In the genomic region with DNA sequence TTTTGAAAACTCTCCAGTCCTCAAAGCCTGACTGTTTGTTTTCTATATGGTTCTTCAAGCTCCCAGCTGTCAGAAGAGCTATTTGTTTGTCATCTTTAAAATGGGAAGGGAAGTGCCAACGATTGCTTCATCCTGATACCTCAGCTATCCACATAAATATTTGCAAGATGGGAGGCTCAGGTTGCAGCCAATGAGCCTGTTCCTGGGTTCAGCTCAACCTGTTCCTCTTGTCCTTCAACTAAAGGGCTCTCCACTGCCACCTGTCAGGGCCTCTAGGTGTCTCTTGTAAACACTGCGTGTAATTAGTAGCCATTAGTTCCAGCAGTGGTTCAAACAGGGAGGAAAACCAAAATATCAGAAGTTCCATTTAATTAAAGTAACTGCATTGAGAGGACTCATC, we compare ENCODE assay signal across 14 cellular contexts.
DNase-seq lines count a peak whose midpoint lies in the region; ATAC-seq and TF ChIP-seq lines count a peak whose summit lies in the region.
"Had no signal": no experiment of that assay in that cellular context is flagged by ENCODE, and none has a peak within 500 bp of the region (broad histone marks: within the 10 kb centered on the region; RNA-seq: fewer than 3 reads in every experiment).

No MANE protein-coding gene starts in this region.

- H3K27me3 ChIP-seq in endodermal cell (ENCODE audit: control insufficient read depth, insufficient read depth, low read length, poor library complexity, severe bottlenecking) (no peaks in the 10 kb centered on the region), upper lobe of right lung (no peaks in the 10 kb centered on the region)
- H3K27me3 ChIP-seq: BLaER1 treated with 17β-estradiol and CSF1 and Interleukin-3, amounts not matched to agents 10 nM and 100 nM; colonic mucosa had no signal

- H3K4me3 Mint-ChIP-seq in endodermal cell = no peak overlapping the region
- H3K4me3 Mint-ChIP-seq in natural killer cell treated with Interleukin-12 subunit alpha and Interleukin-12 subunit beta and Interleukin-15 and Interleukin-18, amount 100 ng/mL, for 72 hours = no peak overlapping the region

- H3K9ac ChIP-seq in endodermal cell (ENCODE audit: extremely low read depth, low read length, poor library complexity, severe bottlenecking) = no peak overlapping the region
- H3K9ac ChIP-seq: BLaER1 treated with 17β-estradiol and CSF1 and Interleukin-3, amounts not matched to agents 10 nM and 100 nM had no signal

- peak; percentile 39 for ATAC-seq in upper lobe of right lung
- ATAC-seq in GM21576 (IDR thresholded peaks at IDR 0.05; ENCODE audit: unreplicated experiment) = no peak
- ATAC-seq in natural killer cell treated with Interleukin-12 subunit alpha and Interleukin-12 subunit beta and Interleukin-15 and Interleukin-18, amount 100 ng/mL, for 72 hours = no peak
- ATAC-seq: HCT116 had no signal

- no peaks in the 10 kb centered on the region for H3K4me1 ChIP-seq in endodermal cell (ENCODE audit: control insufficient read depth, insufficient read depth, low read length)
- H3K4me1 ChIP-seq in upper lobe of right lung = no peaks in the 10 kb centered on the region
- H3K4me1 ChIP-seq: BLaER1 treated with 17β-estradiol and CSF1 and Interleukin-3, amounts not matched to agents 10 nM and 100 nM; colonic mucosa had no signal

- H3K9me3 Mint-ChIP-seq in endodermal cell = peaks cover 39% of the 10 kb centered on the region
- H3K9me3 Mint-ChIP-seq in natural killer cell treated with Interleukin-12 subunit alpha and Interleukin-12 subunit beta and Interleukin-15 and Interleukin-18, amount 100 ng/mL, for 72 hours = no peaks in the 10 kb centered on the region

- H3K27me3 Mint-ChIP-seq in endodermal cell (ENCODE audit: insufficient read depth) = no peaks in the 10 kb centered on the region
- H3K27me3 Mint-ChIP-seq in natural killer cell treated with Interleukin-12 subunit alpha and Interleukin-12 subunit beta and Interleukin-15 and Interleukin-18, amount 100 ng/mL, for 72 hours = peaks cover 6 to 23% of the 10 kb centered on the region in 2 donors

- DNase-seq in NCI-H2171 treated with DMSO at 0.1 percent for 48 hours (lab: John Stamatoyannopoulos, UW) = peak; percentile 33
- DNase-seq in NCI-H2171 (lab: John Stamatoyannopoulos, UW) = no peak
- DNase-seq in NCI-H345 treated with DMSO at 0.1 percent for 48 hours (lab: John Stamatoyannopoulos, UW; ENCODE audit: unreplicated experiment) = peak; percentile 89
- peak; percentile 76 for DNase-seq in endodermal cell
- DNase-seq in upper lobe of right lung = no peak
- no peak for DNase-seq in natural killer cell treated with Interleukin-12 subunit alpha and Interleukin-12 subunit beta and Interleukin-15 and Interleukin-18, amount 100 ng/mL, for 72 hours (ENCODE audit: low spot score)
- DNase-seq in germinal center (ENCODE audit: low spot score) = no peak
- DNase-seq: 8988T, activated gamma-delta T cell, colonic mucosa, T-helper 1 cell had no signal

- peaks cover 12% of the 10 kb centered on the region for H3K4me1 Mint-ChIP-seq in endodermal cell
- H3K4me1 Mint-ChIP-seq in natural killer cell treated with Interleukin-12 subunit alpha and Interleukin-12 subunit beta and Interleukin-15 and Interleukin-18, amount 100 ng/mL, for 72 hours (ENCODE audit: low read depth in 2 of 2) = no peaks in the 10 kb centered on the region

- H3K4me3 ChIP-seq in endodermal cell (ENCODE audit: low read length) (no peak overlapping the region), upper lobe of right lung (no peak overlapping the region)
- H3K4me3 ChIP-seq: BLaER1 treated with 17β-estradiol and CSF1 and Interleukin-3, amounts not matched to agents 10 nM and 100 nM; colonic mucosa had no signal

- TF ChIP-seq CTCF in endodermal cell (conservative IDR thresholded peaks at IDR 0.05) (peak; percentile 70), upper lobe of right lung (IDR thresholded peaks at IDR 0.05) (no peak)

- intact Hi-C loops in upper lobe of right lung (cut with DNase I) = no loop called here

- no peak overlapping the region for H3K27ac ChIP-seq in endodermal cell (ENCODE audit: low read depth, low read length)
- no peak overlapping the region for H3K27ac ChIP-seq in upper lobe of right lung
- H3K27ac ChIP-seq: BLaER1 treated with 17β-estradiol and CSF1 and Interleukin-3, amounts not matched to agents 10 nM and 100 nM; colonic mucosa had no signal

- H3K36me3 ChIP-seq in endodermal cell (ENCODE audit: control insufficient read depth, insufficient read depth, low read length) (no peaks in the 10 kb centered on the region), upper lobe of right lung (no peaks in the 10 kb centered on the region)
- H3K36me3 ChIP-seq: BLaER1 treated with 17β-estradiol and CSF1 and Interleukin-3, amounts not matched to agents 10 nM and 100 nM; colonic mucosa had no signal

- H3K27ac Mint-ChIP-seq in endodermal cell = peak overlapping the region; percentile 49
- no peak overlapping the region for H3K27ac Mint-ChIP-seq in natural killer cell treated with Interleukin-12 subunit alpha and Interleukin-12 subunit beta and Interleukin-15 and Interleukin-18, amount 100 ng/mL, for 72 hours

- H3K9me3 ChIP-seq in endodermal cell (ENCODE audit: control insufficient read depth, low read length) (peaks cover 41% of the 10 kb centered on the region), upper lobe of right lung (peaks cover 4% of the 10 kb centered on the region)
- H3K9me3 ChIP-seq: colonic mucosa had no signal

- WGBS in endodermal cell (ENCODE audit: insufficient coverage in 1 of 2, insufficient read length in 1 of 2), 2 experiments = 56 to 63% methylated on average over 2 of the region's 2 CpGs

- H3K36me3 Mint-ChIP-seq in endodermal cell (ENCODE audit: low read depth) = peaks cover 6% of the 10 kb centered on the region
- no peaks in the 10 kb centered on the region for H3K36me3 Mint-ChIP-seq in natural killer cell treated with Interleukin-12 subunit alpha and Interleukin-12 subunit beta and Interleukin-15 and Interleukin-18, amount 100 ng/mL, for 72 hours

Comparison
In these comparisons a context has a peak if more than half of its experiments do, and no peak if none do; other contexts are left out.
1. DNase-seq: peak in NCI-H2171 treated with DMSO at 0.1 percent for 48 hours (single experiment), NCI-H345 treated with DMSO at 0.1 percent for 48 hours (single experiment) and endodermal cell (single experiment); none in NCI-H2171 (single experiment), upper lobe of right lung (single experiment), natural killer cell treated with Interleukin-12 subunit alpha and Interleukin-12 subunit beta and Interleukin-15 and Interleukin-18, amount 100 ng/mL, for 72 hours (single experiment) and germinal center (single experiment).